37 cellular contexts compared by ENCODE assay signal in the genomic region with DNA sequence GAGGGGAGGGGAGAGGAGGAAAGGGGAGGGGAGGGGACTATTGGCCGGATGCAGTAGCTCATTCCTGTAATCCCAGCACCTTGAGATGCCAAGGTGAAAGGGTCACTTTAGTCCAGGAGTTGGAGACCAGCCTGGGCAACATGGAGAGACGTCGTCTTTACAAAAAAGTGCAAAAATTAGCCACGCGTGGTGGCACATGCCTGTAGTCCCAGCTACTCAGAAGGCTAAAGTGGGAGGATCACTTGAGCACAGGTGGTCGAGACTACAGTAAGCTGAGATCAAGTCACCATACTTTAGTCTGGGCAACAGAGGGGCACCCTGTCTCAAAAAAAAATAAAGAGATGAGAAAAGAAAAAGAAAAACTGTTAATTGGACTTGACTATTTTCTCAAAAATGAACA. TPM values are rescaled to one million over a fixed set of nuclear protein-coding genes. Genes with fewer than 3 reads are reported as not detected.
"Had no signal": no experiment of that assay in that cellular context is flagged by ENCODE, and none has a peak within 500 bp of the region (broad histone marks: within the 10 kb centered on the region; RNA-seq: fewer than 3 reads in every experiment).

No MANE protein-coding gene starts in this region.

- H3K36me3 ChIP-seq: MG63 had no signal

- DNase-seq: Karpas-422, Kasumi-1, KG1, MG63, MM.1S, MV-4-11, NCI-H1048, NCI-H1092, NCI-H1092 treated with DMSO at 0.1 percent for 48 hours, NCI-H1105, NCI-H1105 treated with DMSO at 0.1 percent for 48 hours, NCI-H1417, NCI-H1417 treated with DMSO at 0.1 percent for 48 hours, NCI-H1436, NCI-H1436 treated with DMSO at 0.1 percent for 48 hours, NCI-H146, NCI-H1694, NCI-H1694 treated with DMSO at 0.1 percent for 48 hours, NCI-H187, NCI-H187 treated with DMSO at 0.1 percent for 48 hours, NCI-H1930, NCI-H2029, NCI-H2029 treated with DMSO at 0.1 percent for 48 hours, NCI-H2081, NCI-H2081 treated with DMSO at 0.1 percent for 48 hours, NCI-H2107, NCI-H2227 treated with DMSO at 0.1 percent for 48 hours, NCI-H226, NCI-H345, NCI-H446, NCI-H446 treated with DMSO at 0.1 percent for 48 hours, NCI-H510A, NCI-H510A treated with DMSO at 0.1 percent for 48 hours had no signal

- H3K4me3 ChIP-seq: MG63 had no signal

- H3K9ac ChIP-seq: KMS-11 had no signal

- H3K27me3 ChIP-seq: MG63 had no signal

- H3K9me3 ChIP-seq: MG63 had no signal

- H3K27ac ChIP-seq: KMS-11 had no signal

- H3K4me2 ChIP-seq: KMS-11 had no signal

RNA-seq across cellular contexts. Expression of a gene that starts 11.3 kb away (rescaled TPM):
- total RNA-seq: M059J, MCF 10A, NCI-H460 had no signal

RNA-seq across cellular contexts. Expression of a gene that starts 33.7 kb away (rescaled TPM):
- total RNA-seq: NCI-H460 had no signal

RNA-seq across cellular contexts. Expression of a gene that starts 55.3 kb away (rescaled TPM):
- total RNA-seq: M059J, NCI-H460 had no signal
